ENCODE assay signal across 8 cellular contexts in the genomic region with DNA sequence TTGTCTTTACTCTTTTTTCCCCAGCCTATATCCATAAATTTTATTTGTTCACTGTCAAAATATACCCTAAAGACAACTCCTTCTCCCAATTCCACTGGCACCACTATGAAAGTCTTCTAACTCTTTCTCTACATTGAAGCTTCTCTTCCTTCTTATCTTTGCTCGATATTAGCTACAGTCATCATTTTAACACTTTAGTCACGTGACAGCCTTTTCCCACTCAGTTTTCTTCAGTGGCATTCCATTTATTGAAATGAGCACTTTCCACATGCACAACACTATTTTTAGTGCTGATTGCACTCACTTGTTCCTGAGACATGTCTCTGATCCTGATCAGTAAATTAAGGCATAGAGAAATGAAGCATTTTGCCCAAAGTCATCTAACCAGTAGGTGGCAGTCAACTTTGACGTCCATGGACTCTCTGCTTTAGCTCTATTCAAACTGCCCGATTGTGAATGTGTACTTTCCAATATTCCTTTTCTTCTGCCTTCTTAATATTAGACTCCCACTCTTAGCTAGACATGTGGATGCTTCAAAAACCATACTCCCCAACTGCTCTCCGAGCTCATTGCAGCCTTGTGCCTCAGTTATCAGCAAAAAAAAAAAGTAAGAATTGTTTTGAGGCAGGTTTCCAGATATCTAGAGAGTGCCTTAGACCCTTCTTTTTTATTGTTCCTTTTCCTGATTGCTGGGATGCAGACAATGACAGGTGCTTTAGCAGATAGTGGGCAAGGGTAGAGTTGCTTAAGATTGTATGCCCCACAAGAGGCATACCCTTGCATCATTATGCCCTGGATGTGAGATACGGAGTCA.
A peak's percentile ranks its signal among the peaks of the same experiment; 100 is the strongest.
DNase-seq lines count a peak whose midpoint lies in the region; ATAC-seq and TF ChIP-seq lines count a peak whose summit lies in the region.

No MANE protein-coding gene starts in this region.

- no peak overlapping the region for H3K27ac Mint-ChIP-seq in type B pancreatic cell

- no peak overlapping the region for H3K4me3 Mint-ChIP-seq in type B pancreatic cell

- TF ChIP-seq CTCF in Panc1 (IDR thresholded peaks at IDR 0.05) (peak; percentile 30; the same call in 1 of the 2 replicates), fibroblast of villous mesenchyme (IDR thresholded peaks at IDR 0.05; ENCODE audit: insufficient read depth, low read depth, low read length) (peak; percentile 46), type B pancreatic cell (conservative IDR thresholded peaks at IDR 0.05) (peak; percentile 76)

- H3K9me3 ChIP-seq in Panc1 (ENCODE audit: control insufficient read depth, insufficient read depth, low read depth, low read length), result no peaks in the 10 kb centered on the region

- no peaks in the 10 kb centered on the region for H3K27me3 ChIP-seq in Panc1 (ENCODE audit: control insufficient read depth, insufficient read depth, low read length)

- in situ Hi-C loops in Panc1 (cut with HindIII; ENCODE audit: low pct_unique_long_range_greater_than_20kb, low sequenced_read_pairs), result no loop called here

- no peaks in the 10 kb centered on the region for H3K36me3 ChIP-seq in Panc1 (ENCODE audit: control insufficient read depth, insufficient read depth, low read length)

- POLR2A ChIA-PET in Panc1 (lab: Charles Lee), result no interaction called here

- CTCF ChIA-PET in Panc1 (lab: Charles Lee), result no interaction called here

- no peaks in the 10 kb centered on the region for H3K27me3 Mint-ChIP-seq in type B pancreatic cell

- intact Hi-C loops in Panc1 (cut with micrococcal nuclease; ENCODE audit: unreplicated experiment), result no loop called here

- no peaks in the 10 kb centered on the region for H3K4me1 Mint-ChIP-seq in type B pancreatic cell (ENCODE audit: unreplicated experiment)

- H3K36me3 Mint-ChIP-seq in type B pancreatic cell, result no peaks in the 10 kb centered on the region

- H3K27ac ChIP-seq in Panc1 (ENCODE audit: low read length), result no peak overlapping the region

- BruUV-seq in Panc1 (replicated peaks; lab: Mats Ljungman, UMichigan), result no TSS peak

- no peaks in the 10 kb centered on the region for H3K4me1 ChIP-seq in Panc1 (ENCODE audit: control insufficient read depth, insufficient read depth, low read length)

- H3K9me3 Mint-ChIP-seq in type B pancreatic cell, result no peaks in the 10 kb centered on the region

- ATAC-seq in HG02885 (IDR thresholded peaks at IDR 0.05; ENCODE audit: poor library complexity, unreplicated experiment), result peak; percentile 73
- no peak for ATAC-seq in Panc1
- no peak for ATAC-seq in HG03521 (IDR thresholded peaks at IDR 0.05; ENCODE audit: unreplicated experiment)
- ATAC-seq in HG03135 (IDR thresholded peaks at IDR 0.05; ENCODE audit: unreplicated experiment), result no peak

- H3K4me3 ChIP-seq in Panc1 (ENCODE audit: low read depth in 2 of 2, low read length in 2 of 2), result no peak overlapping the region
- no peak overlapping the region for H3K4me3 ChIP-seq in fibroblast of villous mesenchyme (ENCODE audit: low read depth, low read length)

- DNase-seq in DMS153 (lab: John Stamatoyannopoulos, UW) (peak; percentile 5), Panc1 (ENCODE audit: low read depth, low spot score) (peak; percentile 7), fibroblast of villous mesenchyme (ENCODE audit: low read depth) (peak; percentile 13), type B pancreatic cell (ENCODE audit: extremely low spot score, unreplicated experiment) (no peak)
- no peak for DNase-seq in activated CD4-positive, alpha-beta T cell treated with anti-CD3 and anti-CD28 coated beads for 48 hours

Comparison
In these comparisons a context has a peak if more than half of its experiments do, and no peak if none do; other contexts are left out.
1. DNase-seq: peak in DMS153 (single experiment), Panc1 (single experiment) and fibroblast of villous mesenchyme (single experiment); none in type B pancreatic cell (single experiment) and activated CD4-positive, alpha-beta T cell treated with anti-CD3 and anti-CD28 coated beads for 48 hours (single experiment).
2. Peak in every context shown above with its lines, with median percentiles within 50 percentile points of each other: CTCF ChIP-seq.